Comparison of ENCODE assay signal across 10 cellular contexts in genomic region chr1:204480515-204480914, GRCh38. TPM values are rescaled to one million over a fixed set of nuclear protein-coding genes. Genes with fewer than 3 reads are reported as not detected.
DNase-seq lines count a peak whose midpoint lies in the region; ATAC-seq and TF ChIP-seq lines count a peak whose summit lies in the region.
"Had no signal": no experiment of that assay in that cellular context is flagged by ENCODE, and none has a peak within 500 bp of the region (broad histone marks: within the 10 kb centered on the region; RNA-seq: fewer than 3 reads in every experiment).

No MANE protein-coding gene starts in this region.

- H3K27me3 Mint-ChIP-seq in central memory CD8-positive, alpha-beta T cell: no peaks in the 10 kb centered on the region

- peaks cover 0 to 12% (median 0%) of the 10 kb centered on the region in 11 experiments; a peak in 3 of 22 replicates for H4K20me1 ChIP-seq in BLaER1 treated with 17β-estradiol and CSF1 and Interleukin-3, amounts not matched to agents 10 nM and 100 nM

- peaks cover 3% of the 10 kb centered on the region for H3K36me3 Mint-ChIP-seq in central memory CD8-positive, alpha-beta T cell (ENCODE audit: insufficient read depth)

- no peak for DNase-seq in central memory CD8-positive, alpha-beta T cell (ENCODE audit: low spot score in 2 of 2)
- DNase-seq in tibial nerve (ENCODE audit: low spot score in 2 of 2) (no peak), aorta (no peak), dermis blood vessel endothelial cell (no peak), COLO668 (lab: John Stamatoyannopoulos, UW; ENCODE audit: unreplicated experiment) (no peak)
- DNase-seq: psoas muscle, SHP77 treated with DMSO at 0.1 percent for 48 hours had no signal

- no peaks in the 10 kb centered on the region for H3K27me3 ChIP-seq in BLaER1 treated with 17β-estradiol and CSF1 and Interleukin-3, amounts not matched to agents 10 nM and 100 nM
- H3K27me3 ChIP-seq in tibial nerve: no peaks in the 10 kb centered on the region
- no peaks in the 10 kb centered on the region for H3K27me3 ChIP-seq in aorta (ENCODE audit: control insufficient read depth in 1 of 2, insufficient read depth in 2 of 2, low read length in 1 of 2)

- no peaks in the 10 kb centered on the region for H3K9me3 ChIP-seq in BLaER1 treated with 17β-estradiol and CSF1 and Interleukin-3, amounts not matched to agents 10 nM and 100 nM (replicated peaks in 1 of 11)
- no peaks in the 10 kb centered on the region for H3K9me3 ChIP-seq in tibial nerve
- H3K9me3 ChIP-seq in aorta (ENCODE audit: control insufficient read depth, low read length): no peaks in the 10 kb centered on the region
- H3K9me3 ChIP-seq: psoas muscle had no signal

- peaks cover 0 to 16% (median 0%) of the 10 kb centered on the region in 11 experiments; a peak in 6 of 22 replicates for H3K36me3 ChIP-seq in BLaER1 treated with 17β-estradiol and CSF1 and Interleukin-3, amounts not matched to agents 10 nM and 100 nM
- H3K36me3 ChIP-seq in tibial nerve (no peaks in the 10 kb centered on the region), aorta (ENCODE audit: control insufficient read depth in 1 of 2, insufficient read depth in 2 of 2, low read length in 1 of 2) (no peaks in the 10 kb centered on the region)

- peak overlapping the region in 9 of 11 experiments; percentile 68 to 88 (median 83); a peak in 17 of 22 replicates for H3K9ac ChIP-seq in BLaER1 treated with 17β-estradiol and CSF1 and Interleukin-3, amounts not matched to agents 10 nM and 100 nM

- peaks cover 80% of the 10 kb centered on the region for H3K4me1 Mint-ChIP-seq in central memory CD8-positive, alpha-beta T cell

- peak overlapping the region; percentile 17 for H3K4me3 Mint-ChIP-seq in central memory CD8-positive, alpha-beta T cell

- no peak for TF ChIP-seq CTCF in tibial nerve (IDR thresholded peaks at IDR 0.05)

- ATAC-seq in GM18873 (IDR thresholded peaks at IDR 0.05; ENCODE audit: low FRiP score, unreplicated experiment): peak; percentile 45
- peak; percentile 72 for ATAC-seq in HG03135 (IDR thresholded peaks at IDR 0.05; ENCODE audit: unreplicated experiment)
- ATAC-seq in central memory CD8-positive, alpha-beta T cell (replicated peaks; ENCODE audit: extremely low read depth, poor library complexity, severe bottlenecking): no peak
- no peak for ATAC-seq in aorta (ENCODE audit: low FRiP score)
- ATAC-seq: psoas muscle had no signal

- H3K4me3 ChIP-seq in BLaER1 treated with 17β-estradiol and CSF1 and Interleukin-3, amounts not matched to agents 10 nM and 100 nM: peak overlapping the region in 6 of 10 experiments; percentile 2 to 49 (median 30); a peak in 10 of 20 replicates
- H3K4me3 ChIP-seq in tibial nerve: no peak overlapping the region
- no peak overlapping the region for H3K4me3 ChIP-seq in aorta (ENCODE audit: low read length in 2 of 2)
- H3K4me3 ChIP-seq: psoas muscle had no signal

- peak overlapping the region in 10 of 11 experiments; percentile 73 to 98 (median 93); a peak in 19 of 22 replicates for H3K27ac ChIP-seq in BLaER1 treated with 17β-estradiol and CSF1 and Interleukin-3, amounts not matched to agents 10 nM and 100 nM
- H3K27ac ChIP-seq in tibial nerve (peak overlapping the region in 1 of 4 donors; percentile 34), aorta (ENCODE audit: low read depth in 1 of 2, low read length in 2 of 2) (no peak overlapping the region)
- H3K27ac ChIP-seq: psoas muscle had no signal

- WGBS in tibial nerve, 2 donors: 61 to 66% methylated on average over 8 of the region's 8 CpGs
- 56 to 58% methylated on average over 8 of the region's 8 CpGs for WGBS in aorta, 2 donors

- no peak for TF ChIP-seq EP300 in tibial nerve (IDR thresholded peaks at IDR 0.05)

- no peaks in the 10 kb centered on the region for H3K9me3 Mint-ChIP-seq in central memory CD8-positive, alpha-beta T cell

- TF ChIP-seq POLR2A in tibial nerve (IDR thresholded peaks at IDR 0.05): no peak

- H3K4me2 ChIP-seq in BLaER1 treated with 17β-estradiol and CSF1 and Interleukin-3, amounts not matched to agents 10 nM and 100 nM: peak overlapping the region; percentile 85 to 99 (median 93)

- intact Hi-C loops in aorta (cut with DNase I): no loop called here

- H3K4me1 ChIP-seq in BLaER1 treated with 17β-estradiol and CSF1 and Interleukin-3, amounts not matched to agents 10 nM and 100 nM: peaks cover 98 to 100% (median 100%) of the 10 kb centered on the region in 10 experiments
- H3K4me1 ChIP-seq in tibial nerve (peaks cover 0 to 72% (median 52%) of the 10 kb centered on the region in 4 donors), aorta (ENCODE audit: control insufficient read depth in 1 of 2, insufficient read depth in 2 of 2, low read length in 2 of 2) (peaks cover 6 to 19% of the 10 kb centered on the region in 2 donors)

- H3K27ac Mint-ChIP-seq in central memory CD8-positive, alpha-beta T cell (ENCODE audit: low read depth): peak overlapping the region; percentile 83

RNA-seq across cellular contexts. Expression of gene PIK3C2B, which starts 14.1 kb away (rescaled TPM):
- 10 to 100 TPM; 18.0 to 67.2 (median 32.5) TPM for total RNA-seq in tibial nerve
- 10 to 100 TPM; 41.3 to 87.5 TPM for total RNA-seq in aorta
- 10 to 100 TPM in 1 of 2 donors, 1 to 10 TPM in 1; 9.3 to 12.4 TPM for polyA plus RNA-seq in aorta
- total RNA-seq in dermis blood vessel endothelial cell: 29.3 and 37.3 TPM in 2 replicates

RNA-seq across cellular contexts. Expression of gene MDM4, which starts 35.7 kb away (rescaled TPM):
- total RNA-seq in tibial nerve (100 to 1,000 TPM in 2 of 4 donors, 10 to 100 TPM in 2; 83.0 to 113 (median 101) TPM), aorta (100 to 1,000 TPM; 104 to 141 TPM), dermis blood vessel endothelial cell (19.3 and 30.8 TPM in 2 replicates)
- polyA plus RNA-seq in aorta: 10 to 100 TPM in 1 of 2 donors, 1 to 10 TPM in 1; 4.8 to 11.0 TPM

Comparison
In these comparisons a context has a peak if more than half of its experiments do, and no peak if none do; other contexts are left out.
1. H3K27ac ChIP-seq: peak in BLaER1 treated with 17β-estradiol and CSF1 and Interleukin-3, amounts not matched to agents 10 nM and 100 nM (10 of 11); none in aorta (0 of 2).
2. H3K4me3 ChIP-seq: peak in BLaER1 treated with 17β-estradiol and CSF1 and Interleukin-3, amounts not matched to agents 10 nM and 100 nM (6 of 10); none in tibial nerve (0 of 4) and aorta (0 of 2).
3. ATAC-seq: peak in GM18873 (single experiment) and HG03135 (single experiment); none in central memory CD8-positive, alpha-beta T cell (single experiment) and aorta (single experiment).